19 cellular contexts compared by ENCODE assay signal in the genomic region with DNA sequence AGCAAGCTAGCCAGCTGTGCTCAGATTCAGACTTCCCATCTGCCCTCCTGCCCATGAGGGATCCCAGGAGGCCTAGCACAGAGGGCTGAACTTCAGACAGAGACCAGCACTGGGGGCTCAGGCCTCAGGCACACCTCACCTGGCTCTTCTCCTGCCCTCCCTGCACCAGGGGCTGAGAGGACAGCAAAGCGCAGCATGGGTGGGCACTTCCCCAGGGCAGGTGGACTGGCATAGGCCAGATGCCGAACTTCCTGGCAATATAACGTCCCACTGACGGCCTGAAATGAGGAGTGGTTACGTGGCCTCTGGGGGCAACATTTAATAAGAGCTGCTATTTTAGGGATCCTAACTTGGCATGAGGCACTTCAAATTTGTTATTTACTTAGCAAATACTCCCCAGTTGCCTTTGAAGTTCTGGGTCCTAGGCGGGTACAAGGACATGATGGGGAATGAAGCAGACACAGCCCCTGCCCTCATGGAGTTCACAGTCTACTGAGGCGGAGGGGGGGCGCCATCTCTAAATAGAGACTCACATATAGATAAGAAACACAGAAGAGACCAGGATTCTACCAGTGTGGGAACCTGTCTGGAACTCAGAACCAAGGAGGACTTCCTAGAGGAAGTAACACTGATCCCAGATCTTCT.
DNase-seq lines count a peak whose midpoint lies in the region; ATAC-seq, FAIRE-seq and TF ChIP-seq lines count a peak whose summit lies in the region.
"Had no signal": no experiment of that assay in that cellular context is flagged by ENCODE, and none has a peak within 500 bp of the region (broad histone marks: within the 10 kb centered on the region; RNA-seq: fewer than 3 reads in every experiment).

No MANE protein-coding gene starts in this region.

- FAIRE-seq in kidney (lab: Jason Lieb, UNC) = no peak
- FAIRE-seq: GM12878 had no signal

- H3K27me3 ChIP-seq in Panc1 (ENCODE audit: control insufficient read depth, insufficient read depth, low read length) (no peaks in the 10 kb centered on the region), spleen (replicated peaks in 1 of 7) (peaks cover 0 to 26% (median 0%) of the 10 kb centered on the region in 7 donors)

- H3K4me1 ChIP-seq in Panc1 (ENCODE audit: control insufficient read depth, insufficient read depth, low read length) (peaks cover 44% of the 10 kb centered on the region), kidney (ENCODE audit: control insufficient read depth in 1 of 2, insufficient read depth in 1 of 2, low read depth in 1 of 2, low read length in 2 of 2) (peaks cover 5 to 6% of the 10 kb centered on the region in 2 donors), spleen (peaks cover 3 to 53% (median 24%) of the 10 kb centered on the region in 6 donors)

- H3K9me3 Mint-ChIP-seq in activated naive CD4-positive, alpha-beta T cell treated with anti-CD3 and anti-CD28 coated beads for 36 hours = no peaks in the 10 kb centered on the region
- H3K9me3 Mint-ChIP-seq: CD4-positive, alpha-beta memory T cell had no signal

- in situ Hi-C loops in Panc1 (cut with HindIII; ENCODE audit: low pct_unique_long_range_greater_than_20kb, low sequenced_read_pairs) = no loop called here

- no peaks in the 10 kb centered on the region for H3K9me3 ChIP-seq in Panc1 (ENCODE audit: control insufficient read depth, insufficient read depth, low read depth, low read length)
- H3K9me3 ChIP-seq in kidney (ENCODE audit: control insufficient read depth in 1 of 2, low read length in 2 of 2) = no peaks in the 10 kb centered on the region
- H3K9me3 ChIP-seq in spleen = no peaks in the 10 kb centered on the region

- H3K36me3 ChIP-seq in Panc1 (ENCODE audit: control insufficient read depth, insufficient read depth, low read length) = no peaks in the 10 kb centered on the region
- H3K36me3 ChIP-seq in kidney (ENCODE audit: control insufficient read depth in 1 of 2, insufficient read depth in 2 of 2, low read length in 2 of 2) = no peaks in the 10 kb centered on the region
- no peaks in the 10 kb centered on the region for H3K36me3 ChIP-seq in spleen

- H3K4me3 Mint-ChIP-seq in activated naive CD4-positive, alpha-beta T cell treated with anti-CD3 and anti-CD28 coated beads for 36 hours = no peak overlapping the region
- H3K4me3 Mint-ChIP-seq: B cell; CD4-positive, alpha-beta memory T cell had no signal

- 88 to 93% (median 89%) methylated on average over 8 of the region's 8 CpGs for WGBS in spleen, 5 donors

- H3K27ac ChIP-seq in Panc1 (ENCODE audit: low read length) (peak overlapping the region; percentile 91), kidney (ENCODE audit: low read depth in 2 of 2, low read length in 2 of 2) (no peak overlapping the region), spleen (no peak overlapping the region)

- no peak for ATAC-seq in Panc1
- ATAC-seq in GM19395 (IDR thresholded peaks at IDR 0.05; ENCODE audit: unreplicated experiment) = no peak
- ATAC-seq: GM12878, PC-3 had no signal

- no peaks in the 10 kb centered on the region for H3K36me3 Mint-ChIP-seq in activated naive CD4-positive, alpha-beta T cell treated with anti-CD3 and anti-CD28 coated beads for 36 hours (ENCODE audit: low read depth)
- H3K36me3 Mint-ChIP-seq: CD4-positive, alpha-beta memory T cell had no signal

- H3K9ac ChIP-seq in kidney (ENCODE audit: low read length in 2 of 2) = no peak overlapping the region

- no peaks in the 10 kb centered on the region for H3K27me3 Mint-ChIP-seq in activated naive CD4-positive, alpha-beta T cell treated with anti-CD3 and anti-CD28 coated beads for 36 hours (ENCODE audit: low read depth)
- H3K27me3 Mint-ChIP-seq: CD4-positive, alpha-beta memory T cell had no signal

- CTCF ChIA-PET in Panc1 (lab: Charles Lee) = no interaction called here
- CTCF ChIA-PET in activated naive CD4-positive, alpha-beta T cell treated with anti-CD3 and anti-CD28 coated beads for 36 hours (lab: Charles Lee) = interaction anchor here (0.6 kb wide), 1 partner anchor 228 kb away, joined by 3 read pairs; no protein-coding TSS in a partner anchor

- no peak for TF ChIP-seq CTCF in Panc1 (IDR thresholded peaks at IDR 0.05)
- no peak for TF ChIP-seq CTCF in kidney (IDR thresholded peaks at IDR 0.05; ENCODE audit: borderline replicate concordance, extremely low read depth, insufficient read depth)
- no peak for TF ChIP-seq CTCF in spleen (IDR thresholded peaks at IDR 0.05 in 8 of 11, conservative IDR thresholded peaks at IDR 0.05 in 3 of 11)

- H3K27ac Mint-ChIP-seq in activated naive CD4-positive, alpha-beta T cell treated with anti-CD3 and anti-CD28 coated beads for 36 hours = no peak overlapping the region
- H3K27ac Mint-ChIP-seq: B cell had no signal

- POLR2A ChIA-PET in Panc1 (lab: Charles Lee) = no interaction called here

- DNase-seq in NCI-H82 (lab: John Stamatoyannopoulos, UW) (peak; percentile 19), NCI-H82 treated with DMSO at 0.1 percent for 48 hours (lab: John Stamatoyannopoulos, UW; ENCODE audit: unreplicated experiment) (no peak), Panc1 (ENCODE audit: low read depth, low spot score) (no peak), kidney (peak; percentile 30), spleen (peak; percentile 52), NCI-H1105 (lab: John Stamatoyannopoulos, UW) (no peak)
- no peak for DNase-seq in activated naive CD4-positive, alpha-beta T cell treated with anti-CD3 and anti-CD28 coated beads for 36 hours
- DNase-seq: 8988T; CD4-positive, alpha-beta memory T cell; DMS53; EL; GOT3; NCI-H1092 treated with DMSO at 0.1 percent for 48 hours; NCI-H2081 treated with DMSO at 0.1 percent for 48 hours; NCI-H774; PC-3 had no signal

- no TSS peak for BruUV-seq in Panc1 (replicated peaks; lab: Mats Ljungman, UMichigan)

- intact Hi-C loops in Panc1 (cut with micrococcal nuclease; ENCODE audit: unreplicated experiment) = loop anchor here (10.0 kb wide), 1 partner anchor 192 kb away; no protein-coding TSS in a partner anchor
- intact Hi-C loops in kidney (cut with DNase I) = no loop called here
- intact Hi-C loops in spleen (cut with DNase I; ENCODE audit: low total_unique reads) = no loop called here
- intact Hi-C loops in activated naive CD4-positive, alpha-beta T cell treated with anti-CD3 and anti-CD28 coated beads for 36 hours (cut with micrococcal nuclease) = no loop called here

- no peak for TF ChIP-seq POLR2A in spleen (IDR thresholded peaks at IDR 0.05)

- H3K4me3 ChIP-seq in Panc1 (ENCODE audit: low read depth in 2 of 2, low read length in 2 of 2) (no peak overlapping the region), kidney (ENCODE audit: low read length in 2 of 2) (no peak overlapping the region), spleen (no peak overlapping the region)
- H3K4me3 ChIP-seq: GM12878 had no signal

- no peaks in the 10 kb centered on the region for H3K4me1 Mint-ChIP-seq in activated naive CD4-positive, alpha-beta T cell treated with anti-CD3 and anti-CD28 coated beads for 36 hours (ENCODE audit: low read depth)
- H3K4me1 Mint-ChIP-seq: B cell; CD4-positive, alpha-beta memory T cell had no signal

Comparison
In these comparisons a context has a peak if more than half of its experiments do, and no peak if none do; other contexts are left out.
1. DNase-seq: peak in NCI-H82 (single experiment), kidney (single experiment) and spleen (single experiment); none in NCI-H82 treated with DMSO at 0.1 percent for 48 hours (single experiment), Panc1 (single experiment), activated naive CD4-positive, alpha-beta T cell treated with anti-CD3 and anti-CD28 coated beads for 36 hours (single experiment) and NCI-H1105 (single experiment).